21 cellular contexts compared by ENCODE assay signal in the genomic region with DNA sequence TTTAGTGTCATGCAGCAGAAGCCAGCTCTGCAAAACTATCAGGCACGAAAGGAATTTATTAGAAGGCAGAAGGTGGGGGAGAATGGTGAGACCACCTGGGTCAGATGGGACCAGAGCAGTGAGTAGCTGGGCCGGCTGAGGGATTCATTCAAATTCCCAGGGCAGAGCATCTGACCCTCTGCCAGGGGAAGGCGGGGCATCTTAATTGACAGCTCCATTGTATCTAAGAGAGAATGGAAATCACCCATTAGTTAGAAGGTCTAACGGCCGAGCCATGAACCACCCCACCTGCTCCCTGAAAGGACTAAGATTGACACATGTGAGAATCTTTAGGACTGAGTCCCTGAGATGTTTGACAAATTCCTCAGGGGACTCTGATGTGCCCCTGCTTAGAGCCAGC.
DNase-seq lines count a peak whose midpoint lies in the region; ATAC-seq and TF ChIP-seq lines count a peak whose summit lies in the region.
"Had no signal": no experiment of that assay in that cellular context is flagged by ENCODE, and none has a peak within 500 bp of the region (broad histone marks: within the 10 kb centered on the region; RNA-seq: fewer than 3 reads in every experiment).

No MANE protein-coding gene starts in this region.

- TF ChIP-seq CTCF in brain (conservative IDR thresholded peaks at IDR 0.05) = no peak
- no peak for TF ChIP-seq CTCF in neural crest cell (conservative IDR thresholded peaks at IDR 0.05)
- TF ChIP-seq CTCF in psoas muscle (IDR thresholded peaks at IDR 0.05) = no peak
- TF ChIP-seq CTCF in prostate gland (IDR thresholded peaks at IDR 0.05) = no peak
- no peak for TF ChIP-seq CTCF in testis (IDR thresholded peaks at IDR 0.05)

- peaks cover 15% of the 10 kb centered on the region for H3K36me3 Mint-ChIP-seq in brain
- peaks cover 5% of the 10 kb centered on the region for H3K36me3 Mint-ChIP-seq in neural crest cell (ENCODE audit: low read depth)
- H3K36me3 Mint-ChIP-seq in stimulated activated naive B cell treated with anti-CD40 and anti-IgM and Interleukin-4, amounts not matched to agents 10 μg/mL and 1 μg/mL and 100 μg/mL, for 72 hours = peaks cover 0 to 13% of the 10 kb centered on the region in 2 donors
- H3K36me3 Mint-ChIP-seq: CD4-positive, alpha-beta memory T cell had no signal

- H3K27me3 Mint-ChIP-seq in brain = peaks cover 2% of the 10 kb centered on the region
- H3K27me3 Mint-ChIP-seq in neural crest cell (ENCODE audit: low read depth) = no peaks in the 10 kb centered on the region
- peaks cover 19 to 23% of the 10 kb centered on the region in 2 donors for H3K27me3 Mint-ChIP-seq in stimulated activated naive B cell treated with anti-CD40 and anti-IgM and Interleukin-4, amounts not matched to agents 10 μg/mL and 1 μg/mL and 100 μg/mL, for 72 hours

- H3K4me3 Mint-ChIP-seq in brain (no peak overlapping the region), neural crest cell (no peak overlapping the region)
- H3K4me3 Mint-ChIP-seq in stimulated activated naive B cell treated with anti-CD40 and anti-IgM and Interleukin-4, amounts not matched to agents 10 μg/mL and 1 μg/mL and 100 μg/mL, for 72 hours = no peak overlapping the region
- H3K4me3 Mint-ChIP-seq: CD4-positive, alpha-beta memory T cell had no signal

- peak; percentile 79 for DNase-seq in H7
- DNase-seq in NCI-H1105 (lab: John Stamatoyannopoulos, UW) = peak; percentile 28
- DNase-seq in neural crest cell (ENCODE audit: low read depth, low spot score) = no peak
- no peak for DNase-seq in stimulated activated naive B cell treated with anti-CD40 and anti-IgM and Interleukin-4, amounts not matched to agents 10 μg/mL and 1 μg/mL and 100 μg/mL, for 72 hours
- DNase-seq in psoas muscle = no peak
- no peak for DNase-seq in prostate gland (ENCODE audit: low spot score)
- DNase-seq in testis = no peak
- DNase-seq: C1 segment of cervical spinal cord; Caco-2; CD4-positive, alpha-beta memory T cell; GDM1; GM23248; HCEC 1CT; KBM-7; MV-4-11; NCI-H1694 treated with DMSO at 0.1 percent for 48 hours; NCI-H524; Peyer's patch; SHP77 treated with DMSO at 0.1 percent for 48 hours had no signal

- no peak for TF ChIP-seq POLR2A in prostate gland (IDR thresholded peaks at IDR 0.05)
- no peak for TF ChIP-seq POLR2A in testis (IDR thresholded peaks at IDR 0.05)

- H3K27ac Mint-ChIP-seq in brain (peak overlapping the region in 3 of 5 experiments; percentile 16 to 35 (median 32)), neural crest cell (ENCODE audit: unreplicated experiment) (peak overlapping the region; percentile 62)
- H3K27ac Mint-ChIP-seq in stimulated activated naive B cell treated with anti-CD40 and anti-IgM and Interleukin-4, amounts not matched to agents 10 μg/mL and 1 μg/mL and 100 μg/mL, for 72 hours = no peak overlapping the region
- H3K27ac Mint-ChIP-seq: CD4-positive, alpha-beta memory T cell had no signal

- H3K4me1 Mint-ChIP-seq in brain = peaks cover 34% of the 10 kb centered on the region
- H3K4me1 Mint-ChIP-seq in neural crest cell = peaks cover 14% of the 10 kb centered on the region
- no peaks in the 10 kb centered on the region for H3K4me1 Mint-ChIP-seq in stimulated activated naive B cell treated with anti-CD40 and anti-IgM and Interleukin-4, amounts not matched to agents 10 μg/mL and 1 μg/mL and 100 μg/mL, for 72 hours
- H3K4me1 Mint-ChIP-seq: CD4-positive, alpha-beta memory T cell had no signal

- WGBS in psoas muscle, 3 donors = 48 to 54% (median 49%) methylated on average over 5 of the region's 5 CpGs
- WGBS in prostate gland = 54% methylated on average over 5 of the region's 5 CpGs
- 79 to 91% methylated on average over 4 to 5 of the region's 5 CpGs for WGBS in testis, 2 donors

- H3K9me3 ChIP-seq in psoas muscle (no peaks in the 10 kb centered on the region), prostate gland (no peaks in the 10 kb centered on the region), testis (no peaks in the 10 kb centered on the region)
- H3K9me3 ChIP-seq: Caco-2, Peyer's patch had no signal

- no peak for ATAC-seq in stimulated activated naive B cell treated with anti-CD40 and anti-IgM and Interleukin-4, amounts not matched to agents 10 μg/mL and 1 μg/mL and 100 μg/mL, for 72 hours (replicated peaks)
- ATAC-seq in psoas muscle = no peak
- ATAC-seq: GM12878 had no signal

- intact Hi-C loops in psoas muscle (cut with DNase I) = no loop called here
- intact Hi-C loops in prostate gland (cut with DNase I) = no loop called here
- intact Hi-C loops in testis (cut with DNase I; ENCODE audit: low total_unique reads) = no loop called here

- H3K4me1 ChIP-seq in psoas muscle (no peaks in the 10 kb centered on the region), prostate gland (replicated peaks) (no peaks in the 10 kb centered on the region), testis (no peaks in the 10 kb centered on the region)
- H3K4me1 ChIP-seq: Caco-2, Peyer's patch had no signal

- H3K27me3 ChIP-seq in H7 (ENCODE audit: control insufficient read depth, insufficient read depth, low read length) (no peaks in the 10 kb centered on the region), psoas muscle (ENCODE audit: insufficient read depth in 3 of 3, low read length in 2 of 3) (peaks cover 0 to 7% (median 1%) of the 10 kb centered on the region in 3 donors), prostate gland (replicated peaks; ENCODE audit: insufficient read depth) (no peaks in the 10 kb centered on the region), testis (no peaks in the 10 kb centered on the region)
- H3K27me3 ChIP-seq: Peyer's patch had no signal

- H3K4me3 ChIP-seq in H7 (ENCODE audit: insufficient read depth, low read depth, low read length) (no peak overlapping the region), psoas muscle (no peak overlapping the region), prostate gland (no peak overlapping the region), testis (no peak overlapping the region)
- H3K4me3 ChIP-seq: GM12878, GM23248, Peyer's patch had no signal

- H3K36me3 ChIP-seq in H7 (replicated peaks; ENCODE audit: control insufficient read depth, insufficient read depth, low read length) (no peaks in the 10 kb centered on the region), psoas muscle (ENCODE audit: insufficient read depth in 1 of 2, low read depth in 1 of 2) (no peaks in the 10 kb centered on the region), prostate gland (no peaks in the 10 kb centered on the region), testis (ENCODE audit: low read depth, missing control alignments) (no peaks in the 10 kb centered on the region)
- H3K36me3 ChIP-seq: Peyer's patch had no signal

- no peak overlapping the region for H3K27ac ChIP-seq in psoas muscle
- H3K27ac ChIP-seq in prostate gland = no peak overlapping the region
- no peak overlapping the region for H3K27ac ChIP-seq in testis
- H3K27ac ChIP-seq: GM23248, Peyer's patch had no signal

- H3K9me3 Mint-ChIP-seq in brain (peaks cover 4 to 13% (median 11%) of the 10 kb centered on the region in 5 experiments), neural crest cell (peaks cover 2% of the 10 kb centered on the region)
- H3K9me3 Mint-ChIP-seq in stimulated activated naive B cell treated with anti-CD40 and anti-IgM and Interleukin-4, amounts not matched to agents 10 μg/mL and 1 μg/mL and 100 μg/mL, for 72 hours = peaks cover 12 to 13% of the 10 kb centered on the region in 2 donors

Comparison
In these comparisons a context has a peak if more than half of its experiments do, and no peak if none do; other contexts are left out.
1. DNase-seq: peak in H7 (single experiment) and NCI-H1105 (single experiment); none in neural crest cell (single experiment), stimulated activated naive B cell treated with anti-CD40 and anti-IgM and Interleukin-4, amounts not matched to agents 10 μg/mL and 1 μg/mL and 100 μg/mL, for 72 hours (single experiment), psoas muscle (0 of 2), prostate gland (single experiment) and testis (single experiment).